In the genomic region with DNA sequence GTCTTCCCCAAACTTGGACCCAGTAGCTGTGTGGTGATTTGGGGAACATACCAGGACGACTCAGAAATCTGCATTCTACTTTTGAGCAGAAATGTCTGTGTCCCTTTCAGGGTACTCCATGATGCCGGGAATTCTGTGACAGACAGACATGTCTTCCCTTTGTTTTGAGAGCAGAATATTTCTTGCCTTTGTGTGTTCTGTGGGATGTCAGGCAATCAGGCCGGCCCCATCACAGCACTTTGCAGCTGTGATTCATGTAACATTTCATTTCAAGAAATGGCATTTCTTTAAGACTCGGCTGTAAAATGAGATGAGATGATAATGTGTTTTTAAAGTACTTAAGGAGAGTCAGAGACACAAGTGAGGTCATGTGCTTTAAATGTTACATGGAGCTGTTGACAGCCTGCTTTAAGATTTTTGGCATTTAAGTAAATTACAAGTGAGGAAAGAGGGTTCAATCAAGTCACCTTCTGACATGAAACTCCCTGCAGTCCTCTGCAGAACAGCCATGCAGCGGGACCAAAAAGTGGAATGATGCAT, we compare ENCODE assay signal across 25 cellular contexts.
"Had no signal": no experiment of that assay in that cellular context is flagged by ENCODE, and none has a peak within 500 bp of the region (broad histone marks: within the 10 kb centered on the region; RNA-seq: fewer than 3 reads in every experiment).

No MANE protein-coding gene starts in this region.

- H3K36me3 Mint-ChIP-seq: stimulated activated naive B cell treated with anti-CD40 and anti-IgM and Interleukin-4, amounts not matched to agents 10 μg/mL and 1 μg/mL and 100 μg/mL, for 72 hours had no signal

- H3K4me1 ChIP-seq: esophagus muscularis mucosa, pancreas, right lobe of liver, suprapubic skin, transverse colon, upper lobe of right lung, uterus had no signal

- H3K36me3 ChIP-seq: esophagus muscularis mucosa, neutrophil, pancreas, right lobe of liver, suprapubic skin, transverse colon, upper lobe of right lung, uterus had no signal

- H3K27me3 ChIP-seq: esophagus muscularis mucosa, neutrophil, pancreas, right lobe of liver, transverse colon, upper lobe of right lung, uterus had no signal

- H3K4me1 Mint-ChIP-seq: mesothelial cell of epicardium; stimulated activated naive B cell treated with anti-CD40 and anti-IgM and Interleukin-4, amounts not matched to agents 10 μg/mL and 1 μg/mL and 100 μg/mL, for 72 hours had no signal

- H3K27ac Mint-ChIP-seq: mesothelial cell of epicardium; naive thymus-derived CD4-positive, alpha-beta T cell; nephron progenitor cell; stimulated activated naive B cell treated with anti-CD40 and anti-IgM and Interleukin-4, amounts not matched to agents 10 μg/mL and 1 μg/mL and 100 μg/mL, for 72 hours; stimulated activated naive CD8-positive, alpha-beta T cell treated with anti-CD3 and anti-CD28 coated beads, Interleukin-15, Interleukin-2, amounts not matched to agents 100 ng/mL and 50 ng/mL, for 24 hours had no signal

- ATAC-seq: left lobe of liver; mucosa of descending colon; naive thymus-derived CD4-positive, alpha-beta T cell; pancreas; right lobe of liver; stimulated activated naive B cell treated with anti-CD40 and anti-IgM and Interleukin-4, amounts not matched to agents 10 μg/mL and 1 μg/mL and 100 μg/mL, for 72 hours; upper lobe of right lung had no signal

- H3K4me3 ChIP-seq: dorsolateral prefrontal cortex, esophagus muscularis mucosa, lung, mucosa of descending colon, pancreas, right lobe of liver, suprapubic skin, transverse colon, upper lobe of right lung, uterus had no signal

- H3K9me3 Mint-ChIP-seq: stimulated activated naive CD8-positive, alpha-beta T cell treated with anti-CD3 and anti-CD28 coated beads, Interleukin-15, Interleukin-2, amounts not matched to agents 100 ng/mL and 50 ng/mL, for 24 hours had no signal

- DNase-seq: dorsolateral prefrontal cortex; effector CD4-positive, alpha-beta T cell; foreskin melanocyte; kidney; mesenchymal stem cell; mucosa of descending colon; naive thymus-derived CD4-positive, alpha-beta T cell; nephron progenitor cell; pancreas; retina; right lobe of liver; small intestine; stimulated activated CD4-positive, alpha-beta T cell treated with anti-CD3 and anti-CD28 coated beads, Interleukin-15, amount 100 ng/mL, for 24 hours; stimulated activated CD4-positive, alpha-beta T cell treated with anti-CD3 and anti-CD28 coated beads, Interleukin-2, amount 100 ng/mL, for 48 hours; stimulated activated naive B cell treated with anti-CD40 and anti-IgM and Interleukin-4, amounts not matched to agents 10 μg/mL and 1 μg/mL and 100 μg/mL, for 72 hours; transverse colon; upper lobe of right lung; uterus had no signal

- H3K27ac ChIP-seq: dorsolateral prefrontal cortex, esophagus muscularis mucosa, neutrophil, pancreas, right lobe of liver, suprapubic skin, transverse colon, upper lobe of right lung, uterus had no signal

- H3K9me3 ChIP-seq: mucosa of descending colon, neutrophil, pancreas, right lobe of liver, suprapubic skin, transverse colon, upper lobe of right lung, uterus had no signal

- H3K4me3 Mint-ChIP-seq: mesothelial cell of epicardium; naive thymus-derived CD4-positive, alpha-beta T cell; nephron progenitor cell; stimulated activated naive B cell treated with anti-CD40 and anti-IgM and Interleukin-4, amounts not matched to agents 10 μg/mL and 1 μg/mL and 100 μg/mL, for 72 hours; stimulated activated naive CD8-positive, alpha-beta T cell treated with anti-CD3 and anti-CD28 coated beads, Interleukin-15, Interleukin-2, amounts not matched to agents 100 ng/mL and 50 ng/mL, for 24 hours had no signal
